Comparison of ENCODE assay signal across 1 cellular context in the genomic region with DNA sequence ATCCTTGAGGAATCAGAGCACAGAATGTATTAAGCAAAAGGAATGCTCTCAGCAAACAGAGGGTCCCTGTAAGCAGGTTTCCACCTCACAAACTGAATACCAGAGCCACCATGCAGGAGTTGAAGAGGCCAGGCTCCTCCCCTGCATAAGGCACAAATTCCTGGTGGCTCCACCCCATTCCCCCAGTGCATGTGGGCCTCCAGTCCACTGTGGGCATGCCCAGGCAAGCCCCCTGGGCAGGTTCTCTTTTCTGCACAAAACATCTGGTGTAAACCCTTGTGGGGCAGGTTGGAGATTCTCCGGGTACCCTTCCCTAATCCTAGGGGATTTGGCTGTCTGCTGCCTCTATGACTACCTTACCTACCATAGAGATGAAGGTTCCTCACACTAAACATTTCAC.
TF ChIP-seq lines count a peak whose summit lies in the region.

No MANE protein-coding gene starts in this region.

TF ChIP-seq in A549, 52 proteins besides CTCF, POLR2A, EP300 and RAD21 (continued from another document):
- TF ChIP-seq REST (IDR thresholded peaks at IDR 0.05) = no peak
- no peak for TF ChIP-seq POLR2AphosphoS2 (conservative IDR thresholded peaks at IDR 0.05; ENCODE audit: low read length)
- no peak for TF ChIP-seq NPAS2 (CRISPR knock-in tag; IDR thresholded peaks at IDR 0.05; ENCODE audit: borderline replicate concordance)
- TF ChIP-seq, protein P1, sequence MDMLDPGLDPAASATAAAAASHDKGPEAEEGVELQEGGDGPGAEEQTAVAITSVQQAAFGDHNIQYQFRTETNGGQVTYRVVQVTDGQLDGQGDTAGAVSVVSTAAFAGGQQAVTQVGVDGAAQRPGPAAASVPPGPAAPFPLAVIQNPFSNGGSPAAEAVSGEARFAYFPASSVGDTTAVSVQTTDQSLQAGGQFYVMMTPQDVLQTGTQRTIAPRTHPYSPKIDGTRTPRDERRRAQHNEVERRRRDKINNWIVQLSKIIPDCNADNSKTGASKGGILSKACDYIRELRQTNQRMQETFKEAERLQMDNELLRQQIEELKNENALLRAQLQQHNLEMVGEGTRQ (IDR thresholded peaks at IDR 0.05) = no peak
- TF ChIP-seq MAFK (IDR thresholded peaks at IDR 0.05; ENCODE audit: partially characterized antibody) = no peak
